Comparison of ENCODE assay signal across 16 cellular contexts in genomic region chr19:51586103-51586728, GRCh38. TPM values are rescaled to one million over a fixed set of nuclear protein-coding genes. Genes with fewer than 3 reads are reported as not detected.
"Had no signal": no experiment of that assay in that cellular context is flagged by ENCODE, and none has a peak within 500 bp of the region (broad histone marks: within the 10 kb centered on the region; RNA-seq: fewer than 3 reads in every experiment).

No MANE protein-coding gene starts in this region.

- FAIRE-seq: astrocyte, colon had no signal

- H3K4me1 Mint-ChIP-seq: mesothelial cell of epicardium; neural progenitor cell; stimulated activated effector memory CD8-positive, alpha-beta T cell treated with anti-CD3 and anti-CD28 coated beads, Interleukin-12 subunit alpha, Interleukin-12 subunit beta, amount 100 ng/mL, for 72 hours had no signal

- H3K27ac ChIP-seq: cardiac muscle cell, esophagus squamous epithelium, lower lobe of right lung, neural progenitor cell, skin epidermis, tibial nerve had no signal

- DNase-seq: activated CD4-positive, alpha-beta memory T cell treated with anti-CD3 and anti-CD28 coated beads for 36 hours; activated CD4-positive, alpha-beta T cell treated with anti-CD3 and anti-CD28 coated beads for 1 hour; activated naive CD4-positive, alpha-beta T cell; esophagus squamous epithelium; foreskin fibroblast; glutamatergic neuron; lower lobe of right lung had no signal

- H3K4me1 ChIP-seq: esophagus squamous epithelium, lower lobe of right lung, neural progenitor cell, tibial nerve had no signal

- H3K4me3 ChIP-seq: cardiac muscle cell, esophagus squamous epithelium, lower lobe of right lung, neural progenitor cell, skin epidermis, tibial nerve had no signal

- H3K27ac Mint-ChIP-seq: activated CD4-positive, alpha-beta memory T cell treated with anti-CD3 and anti-CD28 coated beads for 36 hours; mesothelial cell of epicardium; neural progenitor cell; stimulated activated effector memory CD8-positive, alpha-beta T cell treated with anti-CD3 and anti-CD28 coated beads, Interleukin-12 subunit alpha, Interleukin-12 subunit beta, amount 100 ng/mL, for 72 hours had no signal

- H3K4me3 Mint-ChIP-seq: activated CD4-positive, alpha-beta memory T cell treated with anti-CD3 and anti-CD28 coated beads for 36 hours; mesothelial cell of epicardium; neural progenitor cell; stimulated activated effector memory CD8-positive, alpha-beta T cell treated with anti-CD3 and anti-CD28 coated beads, Interleukin-12 subunit alpha, Interleukin-12 subunit beta, amount 100 ng/mL, for 72 hours had no signal

- H2AFZ ChIP-seq: neural progenitor cell had no signal

- H3K27me3 Mint-ChIP-seq: activated CD4-positive, alpha-beta memory T cell treated with anti-CD3 and anti-CD28 coated beads for 36 hours had no signal

- H3K9ac ChIP-seq: neural progenitor cell had no signal

- H3K27me3 ChIP-seq: cardiac muscle cell, esophagus squamous epithelium, neural progenitor cell, tibial nerve had no signal

- H3K4me2 ChIP-seq: neural progenitor cell had no signal

RNA-seq across cellular contexts. Expression of gene SIGLEC5, which starts 44.0 kb away (rescaled TPM):
- total RNA-seq: activated CD4-positive, alpha-beta memory T cell treated with anti-CD3 and anti-CD28 coated beads for 36 hours; astrocyte; cardiac muscle cell; mesothelial cell of epicardium; myocyte had no signal
- polyA plus RNA-seq: cardiac muscle cell had no signal

RNA-seq across cellular contexts. Expression of gene SIGLEC6, which starts 54.7 kb away (rescaled TPM):
- total RNA-seq: activated CD4-positive, alpha-beta memory T cell treated with anti-CD3 and anti-CD28 coated beads for 36 hours; astrocyte; cardiac muscle cell; mesothelial cell of epicardium; myocyte had no signal
- polyA plus RNA-seq: cardiac muscle cell had no signal
